In the genomic region with DNA sequence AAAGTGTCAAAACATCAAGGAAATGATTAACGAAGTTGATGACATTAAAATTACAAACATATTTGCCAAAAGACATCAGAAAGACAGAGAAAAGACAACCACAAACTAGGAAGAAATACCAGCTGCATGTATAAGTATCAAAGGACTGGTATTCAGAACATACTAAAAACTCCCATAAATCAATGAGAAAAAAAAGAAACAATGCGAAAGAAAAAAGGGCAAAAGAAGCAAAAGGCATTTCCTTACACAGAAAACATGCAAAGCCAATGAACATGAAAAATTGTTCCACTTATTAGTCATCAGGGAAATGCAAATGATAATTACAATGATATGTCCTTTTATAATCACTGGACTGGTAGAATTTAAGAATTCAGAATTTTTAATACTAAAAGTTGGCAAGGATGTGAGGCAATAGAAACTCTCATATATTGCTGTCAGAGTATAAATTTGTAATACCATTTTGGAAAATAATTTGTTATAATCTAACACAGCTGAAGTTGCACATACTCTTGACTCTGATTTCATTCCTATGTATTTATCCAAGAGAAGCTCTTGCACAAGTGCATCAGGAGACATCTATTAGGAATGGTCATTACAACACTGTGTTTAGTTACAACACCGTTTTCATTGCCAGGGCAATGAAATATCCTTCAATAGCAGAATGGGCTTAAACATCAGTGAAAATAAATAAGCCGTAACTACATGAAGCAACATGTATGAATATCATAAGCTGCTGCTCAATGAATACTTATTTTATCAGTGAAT, we compare ENCODE assay signal across 14 cellular contexts.
DNase-seq lines count a peak whose midpoint lies in the region; ATAC-seq, FAIRE-seq and TF ChIP-seq lines count a peak whose summit lies in the region.
"Had no signal": no experiment of that assay in that cellular context is flagged by ENCODE, and none has a peak within 500 bp of the region (broad histone marks: within the 10 kb centered on the region; RNA-seq: fewer than 3 reads in every experiment).

No MANE protein-coding gene starts in this region.

- H3K9me3 ChIP-seq in endothelial cell of umbilical vein (replicated peaks; ENCODE audit: control insufficient read depth, insufficient read depth, low read length) (no peaks in the 10 kb centered on the region), lower lobe of right lung (peaks cover 9% of the 10 kb centered on the region)

- H3K4me1 Mint-ChIP-seq in activated T-helper 17 cell treated with anti-CD3 and anti-CD28 coated beads, Interleukin-2, amount 50 U/mL, for 72 hours, result no peaks in the 10 kb centered on the region
- H3K4me1 Mint-ChIP-seq: T-cell had no signal

- H3K4me1 ChIP-seq in endothelial cell of umbilical vein (ENCODE audit: control insufficient read depth, extremely low read depth, insufficient read depth, low read length), result no peaks in the 10 kb centered on the region
- H3K4me1 ChIP-seq in lower lobe of right lung, result no peaks in the 10 kb centered on the region
- no peaks in the 10 kb centered on the region for H3K4me1 ChIP-seq in urinary bladder (ENCODE audit: insufficient read depth)
- H3K4me1 ChIP-seq: tibial artery had no signal

- no peak overlapping the region for H3K4me2 ChIP-seq in endothelial cell of umbilical vein (ENCODE audit: insufficient read depth, low read length)

- DNase-seq in HuH-7 (ENCODE audit: low spot score) (peak; percentile 12), endothelial cell of umbilical vein (ENCODE audit: low read depth, low spot score) (peak; percentile 54), lower lobe of right lung (no peak), GM19240 (ENCODE audit: insufficient read length, low spot score) (no peak)
- DNase-seq in stimulated activated CD4-positive, alpha-beta T cell treated with anti-CD3 and anti-CD28 coated beads, Interleukin-15, amount 100 ng/mL, for 24 hours, result no peak
- DNase-seq: activated CD8-positive, alpha-beta T cell treated with anti-CD3 and anti-CD28 coated beads for 36 hours; effector memory CD8-positive, alpha-beta T cell; T-cell; tibial artery had no signal

- peak in 1 of 2 donors; percentile 43 for ATAC-seq in lower lobe of right lung
- no peak for ATAC-seq in activated T-helper 17 cell treated with anti-CD3 and anti-CD28 coated beads, Interleukin-2, amount 50 U/mL, for 72 hours (replicated peaks)
- ATAC-seq: activated CD8-positive, alpha-beta T cell treated with anti-CD3 and anti-CD28 coated beads for 36 hours; activated naive CD4-positive, alpha-beta T cell treated with anti-CD3 and anti-CD28 coated beads, Interleukin-2, amount 50 U/mL, for 72 hours; effector memory CD8-positive, alpha-beta T cell; T-cell had no signal

- no peak overlapping the region for H3K27ac Mint-ChIP-seq in activated T-helper 17 cell treated with anti-CD3 and anti-CD28 coated beads, Interleukin-2, amount 50 U/mL, for 72 hours
- H3K27ac Mint-ChIP-seq: activated CD8-positive, alpha-beta T cell treated with anti-CD3 and anti-CD28 coated beads for 36 hours; activated naive CD4-positive, alpha-beta T cell treated with anti-CD3 and anti-CD28 coated beads, Interleukin-2, amount 50 U/mL, for 72 hours; effector memory CD8-positive, alpha-beta T cell; T-cell had no signal

- no peak overlapping the region for H2AFZ ChIP-seq in endothelial cell of umbilical vein (ENCODE audit: low read depth, low read length)

- intact Hi-C loops in endothelial cell of umbilical vein (cut with micrococcal nuclease), result no loop called here
- intact Hi-C loops in lower lobe of right lung (cut with DNase I), result no loop called here

- TF ChIP-seq CTCF in endothelial cell of umbilical vein (IDR thresholded peaks at IDR 0.05; ENCODE audit: extremely low read depth in 1 of 2, insufficient read depth in 1 of 2, low read depth in 1 of 2, low read length in 2 of 2) (no peak), lower lobe of right lung (IDR thresholded peaks at IDR 0.05) (no peak)

- H3K27me3 Mint-ChIP-seq in activated T-helper 17 cell treated with anti-CD3 and anti-CD28 coated beads, Interleukin-2, amount 50 U/mL, for 72 hours, result no peaks in the 10 kb centered on the region
- H3K27me3 Mint-ChIP-seq: activated CD8-positive, alpha-beta T cell treated with anti-CD3 and anti-CD28 coated beads for 36 hours; effector memory CD8-positive, alpha-beta T cell; T-cell had no signal

- dilution Hi-C loops in endothelial cell of umbilical vein (cut with MboI; ENCODE audit: extremely low pct_ligation_motif_present, low sequenced_read_pairs), result no loop called here

- 69% methylated on average over 4 of the region's 4 CpGs for WGBS in urinary bladder

- no peak for TF ChIP-seq POLR2A in endothelial cell of umbilical vein (IDR thresholded peaks at IDR 0.05; ENCODE audit: low read depth, low read length)

- no peak overlapping the region for H3K9ac ChIP-seq in endothelial cell of umbilical vein (replicated peaks; ENCODE audit: extremely low read depth, insufficient read depth, low read length)

- no peaks in the 10 kb centered on the region for H3K27me3 ChIP-seq in endothelial cell of umbilical vein (ENCODE audit: control insufficient read depth in 2 of 2, insufficient read depth in 2 of 2, low read length in 2 of 2)
- H3K27me3 ChIP-seq in lower lobe of right lung (ENCODE audit: low read depth), result no peaks in the 10 kb centered on the region
- H3K27me3 ChIP-seq: tibial artery had no signal

- H3K36me3 Mint-ChIP-seq in activated T-helper 17 cell treated with anti-CD3 and anti-CD28 coated beads, Interleukin-2, amount 50 U/mL, for 72 hours (ENCODE audit: low read depth), result no peaks in the 10 kb centered on the region

- no peaks in the 10 kb centered on the region for H4K20me1 ChIP-seq in endothelial cell of umbilical vein (replicated peaks; ENCODE audit: control insufficient read depth, extremely low read depth, insufficient read depth, low read length)

- H3K36me3 ChIP-seq in endothelial cell of umbilical vein (ENCODE audit: control insufficient read depth in 2 of 2, extremely low read depth in 1 of 2, insufficient read depth in 2 of 2, low read length in 2 of 2) (no peaks in the 10 kb centered on the region), lower lobe of right lung (no peaks in the 10 kb centered on the region), urinary bladder (ENCODE audit: insufficient read depth) (no peaks in the 10 kb centered on the region)

- POLR2A ChIA-PET in endothelial cell of umbilical vein (lab: Charles Lee), result no interaction called here

- FAIRE-seq in endothelial cell of umbilical vein (lab: Jason Lieb, UNC), result no peak
- FAIRE-seq: keratinocyte had no signal

- no TSS peak for BruUV-seq in endothelial cell of umbilical vein (replicated peaks; lab: Mats Ljungman, UMichigan)

- H3K27ac ChIP-seq in endothelial cell of umbilical vein (ENCODE audit: insufficient read depth, low read depth, low read length) (no peak overlapping the region), lower lobe of right lung (peak overlapping the region; percentile 7), urinary bladder (ENCODE audit: low read depth) (peak overlapping the region; percentile 38)
- H3K27ac ChIP-seq: HL-60 had no signal

- H3K79me2 ChIP-seq in endothelial cell of umbilical vein (ENCODE audit: control insufficient read depth, insufficient read depth, low read length), result no peaks in the 10 kb centered on the region

- H3K4me3 ChIP-seq in endothelial cell of umbilical vein (replicated peaks in 1 of 3; ENCODE audit: insufficient read depth in 1 of 3, low read depth in 1 of 3, low read length in 3 of 3), result no peak overlapping the region
- H3K4me3 ChIP-seq in lower lobe of right lung, result no peak overlapping the region
- H3K4me3 ChIP-seq in urinary bladder (ENCODE audit: low read depth, low read length), result no peak overlapping the region
- H3K4me3 ChIP-seq: tibial artery had no signal

- CTCF ChIA-PET in endothelial cell of umbilical vein (lab: Charles Lee), result interaction anchor here (0.7 kb wide), 1 partner anchor 91 kb away, joined by 3 read pairs; no protein-coding TSS in a partner anchor

- H3K4me3 Mint-ChIP-seq in activated T-helper 17 cell treated with anti-CD3 and anti-CD28 coated beads, Interleukin-2, amount 50 U/mL, for 72 hours, result no peak overlapping the region
- H3K4me3 Mint-ChIP-seq: activated CD8-positive, alpha-beta T cell treated with anti-CD3 and anti-CD28 coated beads for 36 hours; effector memory CD8-positive, alpha-beta T cell; T-cell had no signal

- no peaks in the 10 kb centered on the region for H3K9me1 ChIP-seq in endothelial cell of umbilical vein (replicated peaks; ENCODE audit: control insufficient read depth, extremely low read depth, insufficient read depth, low read length)

- H3K9me3 Mint-ChIP-seq in activated T-helper 17 cell treated with anti-CD3 and anti-CD28 coated beads, Interleukin-2, amount 50 U/mL, for 72 hours, result peaks cover 4% of the 10 kb centered on the region
- H3K9me3 Mint-ChIP-seq: effector memory CD8-positive, alpha-beta T cell had no signal

TF ChIP-seq in endothelial cell of umbilical vein, 7 proteins besides CTCF, POLR2A, EP300 and RAD21:
- TF ChIP-seq FOS (IDR thresholded peaks at IDR 0.05; ENCODE audit: borderline replicate concordance, insufficient read depth, low read length) (peak; percentile 6), MYC (IDR thresholded peaks at IDR 0.05; ENCODE audit: low read depth, low read length) (no peak), POLR2AphosphoS5 (IDR thresholded peaks at IDR 0.05; ENCODE audit: insufficient read depth, low read depth, low read length) (no peak)

Comparison
In these comparisons a context has a peak if more than half of its experiments do, and no peak if none do; other contexts are left out.
1. DNase-seq: peak in HuH-7 (single experiment) and endothelial cell of umbilical vein (single experiment); none in lower lobe of right lung (single experiment), GM19240 (single experiment) and stimulated activated CD4-positive, alpha-beta T cell treated with anti-CD3 and anti-CD28 coated beads, Interleukin-15, amount 100 ng/mL, for 24 hours (single experiment).